ENCODE assay signal across 9 cellular contexts in the genomic region with DNA sequence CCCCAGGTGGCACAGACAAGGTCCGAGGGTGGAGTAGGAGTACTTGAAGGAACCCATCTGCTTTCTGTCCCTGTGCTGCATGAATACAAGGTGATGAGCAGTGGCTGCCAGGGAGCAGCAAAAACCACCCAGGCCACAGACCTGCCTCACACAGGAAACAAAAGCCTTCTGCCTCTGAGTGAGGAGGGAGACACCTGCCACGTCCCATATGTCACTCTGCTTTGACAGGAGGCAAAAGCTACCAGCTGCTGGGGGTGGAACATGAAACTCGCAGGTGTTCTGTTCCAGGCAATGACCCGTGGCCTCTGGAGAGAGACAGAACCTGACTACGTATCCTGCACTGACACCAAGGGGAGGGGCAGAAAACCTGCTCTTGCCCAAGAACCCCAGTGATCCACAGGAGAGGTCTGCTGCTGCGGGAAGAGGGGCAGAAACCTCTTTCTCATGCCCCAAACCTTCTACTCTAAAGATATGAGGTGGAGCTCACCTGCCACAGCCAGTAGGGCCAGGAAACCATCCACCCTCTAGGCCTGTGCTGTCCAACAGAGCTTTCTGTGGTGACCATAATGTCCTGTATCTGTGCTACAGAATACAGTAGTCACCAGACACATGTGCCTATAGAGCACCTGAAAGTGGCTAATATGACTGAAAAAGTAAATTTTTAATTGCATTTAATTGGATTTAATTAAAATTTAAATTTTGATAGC.
DNase-seq lines count a peak whose midpoint lies in the region; ATAC-seq, FAIRE-seq and TF ChIP-seq lines count a peak whose summit lies in the region.
"Had no signal": no experiment of that assay in that cellular context is flagged by ENCODE, and none has a peak within 500 bp of the region (broad histone marks: within the 10 kb centered on the region; RNA-seq: fewer than 3 reads in every experiment).

No MANE protein-coding gene starts in this region.

- H3K4me1 ChIP-seq in HepG2 (ENCODE audit: insufficient read depth, low read length) (no peaks in the 10 kb centered on the region), gastroesophageal sphincter (no peaks in the 10 kb centered on the region)

- POLR2A ChIA-PET in HepG2 (lab: Yijun Ruan, JAX), result no interaction called here

- no TSS peak for BruUV-seq in HepG2 (replicated peaks; lab: Mats Ljungman, UMichigan)

- no peak overlapping the region for H3K9ac ChIP-seq in HepG2 (ENCODE audit: insufficient read depth, low read depth, low read length)

- H3K36me3 ChIP-seq in HepG2 (replicated peaks in 1 of 2; ENCODE audit: control insufficient read depth in 1 of 2, insufficient read depth in 2 of 2, low read length in 2 of 2), result no peaks in the 10 kb centered on the region
- H3K36me3 ChIP-seq in gastroesophageal sphincter, result peaks cover 0 to 46% of the 10 kb centered on the region in 2 donors

- ATAC-seq in GM19372 (IDR thresholded peaks at IDR 0.05; ENCODE audit: low read depth, unreplicated experiment), result peak; percentile 97
- ATAC-seq in HG03108 (IDR thresholded peaks at IDR 0.05; ENCODE audit: unreplicated experiment), result peak; percentile 99
- ATAC-seq in HepG2, result no peak
- no peak for ATAC-seq in gastroesophageal sphincter

- no peak for TF ChIP-seq CTCF in HepG2 (CRISPR knock-in tag; IDR thresholded peaks at IDR 0.05)
- TF ChIP-seq CTCF in gastroesophageal sphincter (IDR thresholded peaks at IDR 0.05), result no peak
- no peak for TF ChIP-seq CTCF in GM13976 (IDR thresholded peaks at IDR 0.05; ENCODE audit: borderline replicate concordance, control extremely low read depth, extremely low read depth, insufficient read depth, missing control alignments)

- no peak overlapping the region for H3K27ac ChIP-seq in HepG2 (ENCODE audit: extremely low read length, insufficient read depth, low read length)
- no peak overlapping the region for H3K27ac ChIP-seq in gastroesophageal sphincter

- TF ChIP-seq POLR2A in HepG2 (IDR thresholded peaks at IDR 0.05; ENCODE audit: insufficient read depth in 1 of 2, low read depth in 2 of 2, low read length in 2 of 2) (no peak), gastroesophageal sphincter (IDR thresholded peaks at IDR 0.05) (no peak)

- H3K27me3 ChIP-seq in HepG2 (ENCODE audit: control insufficient read depth in 1 of 2, insufficient read depth in 2 of 2, low read length in 2 of 2), result no peaks in the 10 kb centered on the region
- H3K27me3 ChIP-seq in gastroesophageal sphincter, result no peaks in the 10 kb centered on the region

- H2AFZ ChIP-seq in HepG2 (ENCODE audit: low read length), result no peak overlapping the region

- no peak overlapping the region for H3K4me3 ChIP-seq in HepG2 (replicated peaks in 1 of 3; ENCODE audit: insufficient read depth in 1 of 3, low read depth in 2 of 3, low read length in 3 of 3)
- no peak overlapping the region for H3K4me3 ChIP-seq in gastroesophageal sphincter

- no peaks in the 10 kb centered on the region for H4K20me1 ChIP-seq in HepG2 (ENCODE audit: insufficient read depth, low read length)

- no peaks in the 10 kb centered on the region for H3K9me3 ChIP-seq in HepG2 (ENCODE audit: low read length)
- H3K9me3 ChIP-seq in gastroesophageal sphincter, result peaks cover 0 to 20% (median 0%) of the 10 kb centered on the region in 3 donors

- no peak for FAIRE-seq in HepG2 (lab: Jason Lieb, UNC)

- intact Hi-C loops in HepG2 (cut with micrococcal nuclease; ENCODE audit: unreplicated experiment), result no loop called here

- DNase-seq in COLO668 (lab: John Stamatoyannopoulos, UW; ENCODE audit: unreplicated experiment) (peak; percentile 93), NCI-H345 (lab: John Stamatoyannopoulos, UW) (peak; percentile 92), HepG2 (ENCODE audit: low spot score) (no peak), GM13976 (ENCODE audit: low spot score) (no peak), Ammon's horn (ENCODE audit: low spot score) (no peak)
- DNase-seq: stimulated activated CD4-positive, alpha-beta T cell treated with anti-CD3 and anti-CD28 coated beads, Interleukin-15, amount 100 ng/mL, for 24 hours had no signal

- no peak for TF ChIP-seq EP300 in HepG2 (IDR thresholded peaks at IDR 0.05; ENCODE audit: low read depth in 2 of 2, low read length in 2 of 2)
- no peak for TF ChIP-seq EP300 in HepG2 (CRISPR knock-in tag; IDR thresholded peaks at IDR 0.05; ENCODE audit: borderline replicate concordance)
- TF ChIP-seq EP300 in gastroesophageal sphincter (IDR thresholded peaks at IDR 0.05), result no peak

- H3K79me2 ChIP-seq in HepG2 (ENCODE audit: insufficient read depth, low read length), result no peaks in the 10 kb centered on the region

- no peak for TF ChIP-seq RAD21 in HepG2 (CRISPR knock-in tag; IDR thresholded peaks at IDR 0.05)

- in situ Hi-C loops in HepG2 (cut with HindIII; ENCODE audit: extremely low pct_ligation_motif_present, low pct_unique_long_range_greater_than_20kb), result no loop called here
- in situ Hi-C loops in GM13976 (cut with MboI; ENCODE audit: low sequenced_read_pairs, unreplicated experiment), result no loop called here

- WGBS in HepG2 (ENCODE audit: low lambda C conversion rate), result 0% methylated on average over 3 of the region's 6 CpGs
- WGBS in gastroesophageal sphincter (ENCODE audit: low coverage in 1 of 2), 2 donors, result 85% methylated on average over 3 of the region's 6 CpGs; no CpG with 5 or more reads in 1 of the 2 donors

- CTCF ChIA-PET in HepG2 (lab: Yijun Ruan, JAX; ENCODE audit: low intra/inter-chr PET ratio, low total read pairs), result no interaction called here

- no peak overlapping the region for H3K4me2 ChIP-seq in HepG2 (ENCODE audit: low read depth, low read length)

TF ChIP-seq in HepG2, 621 proteins besides CTCF, POLR2A, EP300 and RAD21 (continues in another document):
- TF ChIP-seq GPN1 (CRISPR knock-in tag; IDR thresholded peaks at IDR 0.05; ENCODE audit: borderline replicate concordance) (no peak), SOX6 (IDR thresholded peaks at IDR 0.05) (no peak), SOX6 (CRISPR knock-in tag; IDR thresholded peaks at IDR 0.05) (no peak), RAD51 (IDR thresholded peaks at IDR 0.05; ENCODE audit: borderline replicate concordance) (no peak), FOXO1 (CRISPR knock-in tag; IDR thresholded peaks at IDR 0.05) (no peak), NRL (CRISPR knock-in tag; IDR thresholded peaks at IDR 0.05; ENCODE audit: borderline replicate concordance) (no peak), RBM39 (IDR thresholded peaks at IDR 0.05; ENCODE audit: low read depth, low read length, poor library complexity, severe bottlenecking) (no peak), PHF21A (CRISPR knock-in tag; IDR thresholded peaks at IDR 0.05) (no peak), MAZ (IDR thresholded peaks at IDR 0.05; ENCODE audit: borderline replicate concordance, low read depth, low read length) (no peak), MAZ (CRISPR knock-in tag; IDR thresholded peaks at IDR 0.05; ENCODE audit: low read depth) (no peak)
- TF ChIP-seq, protein P1, sequence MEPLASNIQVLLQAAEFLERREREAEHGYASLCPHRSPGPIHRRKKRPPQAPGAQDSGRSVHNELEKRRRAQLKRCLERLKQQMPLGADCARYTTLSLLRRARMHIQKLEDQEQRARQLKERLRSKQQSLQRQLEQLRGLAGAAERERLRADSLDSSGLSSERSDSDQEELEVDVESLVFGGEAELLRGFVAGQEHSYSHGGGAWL (CRISPR knock-in tag; IDR thresholded peaks at IDR 0.05), result no peak
- TF ChIP-seq, protein P2, sequence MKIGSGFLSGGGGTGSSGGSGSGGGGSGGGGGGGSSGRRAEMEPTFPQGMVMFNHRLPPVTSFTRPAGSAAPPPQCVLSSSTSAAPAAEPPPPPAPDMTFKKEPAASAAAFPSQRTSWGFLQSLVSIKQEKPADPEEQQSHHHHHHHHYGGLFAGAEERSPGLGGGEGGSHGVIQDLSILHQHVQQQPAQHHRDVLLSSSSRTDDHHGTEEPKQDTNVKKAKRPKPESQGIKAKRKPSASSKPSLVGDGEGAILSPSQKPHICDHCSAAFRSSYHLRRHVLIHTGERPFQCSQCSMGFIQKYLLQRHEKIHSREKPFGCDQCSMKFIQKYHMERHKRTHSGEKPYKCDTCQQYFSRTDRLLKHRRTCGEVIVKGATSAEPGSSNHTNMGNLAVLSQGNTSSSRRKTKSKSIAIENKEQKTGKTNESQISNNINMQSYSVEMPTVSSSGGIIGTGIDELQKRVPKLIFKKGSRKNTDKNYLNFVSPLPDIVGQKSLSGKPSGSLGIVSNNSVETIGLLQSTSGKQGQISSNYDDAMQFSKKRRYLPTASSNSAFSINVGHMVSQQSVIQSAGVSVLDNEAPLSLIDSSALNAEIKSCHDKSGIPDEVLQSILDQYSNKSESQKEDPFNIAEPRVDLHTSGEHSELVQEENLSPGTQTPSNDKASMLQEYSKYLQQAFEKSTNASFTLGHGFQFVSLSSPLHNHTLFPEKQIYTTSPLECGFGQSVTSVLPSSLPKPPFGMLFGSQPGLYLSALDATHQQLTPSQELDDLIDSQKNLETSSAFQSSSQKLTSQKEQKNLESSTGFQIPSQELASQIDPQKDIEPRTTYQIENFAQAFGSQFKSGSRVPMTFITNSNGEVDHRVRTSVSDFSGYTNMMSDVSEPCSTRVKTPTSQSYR (CRISPR knock-in tag; IDR thresholded peaks at IDR 0.05; ENCODE audit: borderline replicate concordance), result no peak
- TF ChIP-seq, protein P3, sequence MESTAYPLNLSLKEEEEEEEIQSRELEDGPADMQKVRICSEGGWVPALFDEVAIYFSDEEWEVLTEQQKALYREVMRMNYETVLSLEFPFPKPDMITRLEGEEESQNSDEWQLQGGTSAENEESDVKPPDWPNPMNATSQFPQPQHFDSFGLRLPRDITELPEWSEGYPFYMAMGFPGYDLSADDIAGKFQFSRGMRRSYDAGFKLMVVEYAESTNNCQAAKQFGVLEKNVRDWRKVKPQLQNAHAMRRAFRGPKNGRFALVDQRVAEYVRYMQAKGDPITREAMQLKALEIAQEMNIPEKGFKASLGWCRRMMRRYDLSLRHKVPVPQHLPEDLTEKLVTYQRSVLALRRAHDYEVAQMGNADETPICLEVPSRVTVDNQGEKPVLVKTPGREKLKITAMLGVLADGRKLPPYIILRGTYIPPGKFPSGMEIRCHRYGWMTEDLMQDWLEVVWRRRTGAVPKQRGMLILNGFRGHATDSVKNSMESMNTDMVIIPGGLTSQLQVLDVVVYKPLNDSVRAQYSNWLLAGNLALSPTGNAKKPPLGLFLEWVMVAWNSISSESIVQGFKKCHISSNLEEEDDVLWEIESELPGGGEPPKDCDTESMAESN (CRISPR knock-in tag; conservative IDR thresholded peaks at IDR 0.05), result no peak

Comparison
In these comparisons a context has a peak if more than half of its experiments do, and no peak if none do; other contexts are left out.
1. DNase-seq: peak in COLO668 (single experiment) and NCI-H345 (single experiment); none in HepG2 (single experiment), GM13976 (single experiment) and Ammon's horn (single experiment).
2. ATAC-seq: peak in GM19372 (single experiment) and HG03108 (single experiment); none in HepG2 (single experiment) and gastroesophageal sphincter (single experiment).